ENCODE assay signal across 26 cellular contexts in the genomic region with DNA sequence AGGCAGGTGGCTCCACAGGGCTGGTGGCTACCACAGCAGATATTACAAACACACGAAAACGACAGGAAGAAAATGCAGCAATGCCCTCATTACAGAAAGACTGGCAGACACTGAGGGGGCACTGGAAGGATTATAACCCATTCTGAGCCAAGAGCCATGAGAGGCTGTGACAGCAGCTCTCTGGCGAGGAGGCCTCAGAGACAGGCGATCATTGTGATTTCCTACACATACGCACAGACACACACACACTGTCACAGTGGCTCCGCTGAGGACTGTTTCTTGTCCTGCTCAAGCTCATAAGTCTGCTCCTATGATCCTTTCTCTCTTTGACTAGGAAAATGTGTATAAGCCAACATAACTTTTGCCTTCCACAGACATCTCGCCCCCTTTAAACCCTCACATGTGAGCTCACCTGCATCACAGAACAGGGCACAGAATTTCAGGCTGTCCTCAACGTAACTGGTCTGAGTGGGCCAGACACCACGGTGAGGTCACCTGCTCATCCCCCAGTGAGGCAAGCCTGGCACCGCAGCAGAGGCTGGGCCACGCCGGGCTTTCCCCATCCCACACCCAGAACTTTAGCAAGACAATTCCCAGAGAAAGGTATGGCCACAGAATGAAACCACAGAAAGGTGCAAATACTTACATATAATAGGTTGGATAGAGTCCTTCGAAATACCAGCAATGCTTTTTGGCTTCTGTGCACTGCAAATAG. TPM values are rescaled to one million over a fixed set of nuclear protein-coding genes. Genes with fewer than 3 reads are reported as not detected.
DNase-seq lines count a peak whose midpoint lies in the region; ATAC-seq, FAIRE-seq and TF ChIP-seq lines count a peak whose summit lies in the region.
"Had no signal": no experiment of that assay in that cellular context is flagged by ENCODE, and none has a peak within 500 bp of the region (broad histone marks: within the 10 kb centered on the region; RNA-seq: fewer than 3 reads in every experiment).

No MANE protein-coding gene starts in this region.

- H4K20me1 ChIP-seq in H9 (ENCODE audit: control insufficient read depth, insufficient read depth, insufficient read length), result no peaks in the 10 kb centered on the region
- no peaks in the 10 kb centered on the region for H4K20me1 ChIP-seq in GM12878 (ENCODE audit: control insufficient read depth, insufficient read depth)

- H2BK120ac ChIP-seq in H9 (ENCODE audit: low read depth, low read length, poor library complexity, severe bottlenecking), result no peak overlapping the region

- H3K9ac ChIP-seq in H9 (ENCODE audit: extremely low read depth, insufficient read length, low read length) (no peak overlapping the region), GM12878 (ENCODE audit: control insufficient read depth, insufficient read depth, low read length) (no peak overlapping the region)
- H3K9ac ChIP-seq: GM23248, parathyroid adenoma had no signal

- H2BK5ac ChIP-seq in H9 (ENCODE audit: insufficient read length, low read length), result no peak overlapping the region

- peaks cover 5% of the 10 kb centered on the region; the same call in 1 of the 2 replicates for H3K79me2 ChIP-seq in H9 (ENCODE audit: insufficient read depth, low read length)
- H3K79me2 ChIP-seq in GM12878 (ENCODE audit: control insufficient read depth, insufficient read depth, low read length), result peaks cover 66% of the 10 kb centered on the region

- no peak overlapping the region for H3K18ac ChIP-seq in H9 (ENCODE audit: insufficient read length, low read depth, low read length)

- H4K5ac ChIP-seq in H9 (ENCODE audit: insufficient read length, low read depth, low read length), result no peak overlapping the region

- no peak for TF ChIP-seq EP300 in GM12878 (IDR thresholded peaks at IDR 0.05; ENCODE audit: borderline replicate concordance in 1 of 2, control insufficient read depth in 1 of 2, low read depth in 2 of 2, low read length in 2 of 2)

- H3K27me3 Mint-ChIP-seq in CD4-positive, alpha-beta T cell, result no peaks in the 10 kb centered on the region
- no peaks in the 10 kb centered on the region for H3K27me3 Mint-ChIP-seq in H9 (ENCODE audit: low read depth)
- no peaks in the 10 kb centered on the region for H3K27me3 Mint-ChIP-seq in natural killer cell treated with Interleukin-12 subunit alpha and Interleukin-12 subunit beta and Interleukin-15 and Interleukin-18, amount 100 ng/mL, for 72 hours
- H3K27me3 Mint-ChIP-seq: effector memory CD8-positive, alpha-beta T cell; naive thymus-derived CD8-positive, alpha-beta T cell had no signal

- no peaks in the 10 kb centered on the region for H3K27me3 ChIP-seq in CD4-positive, alpha-beta T cell (ENCODE audit: control insufficient read depth, insufficient read depth, low read length)
- H3K27me3 ChIP-seq in H9 (ENCODE audit: insufficient read depth, low read length) (no peaks in the 10 kb centered on the region), GM12878 (replicated peaks in 1 of 2; ENCODE audit: control insufficient read depth in 2 of 2, insufficient read depth in 2 of 2, low read length in 1 of 2) (no peaks in the 10 kb centered on the region), adrenal gland (no peaks in the 10 kb centered on the region)
- H3K27me3 ChIP-seq: heart right ventricle, MG63, SJSA1, spleen, vagina had no signal

- H2AFZ ChIP-seq in H9 (ENCODE audit: low read length), result no peak overlapping the region
- no peak overlapping the region for H2AFZ ChIP-seq in GM12878 (ENCODE audit: control insufficient read depth, low read depth, low read length)
- H2AFZ ChIP-seq: GM23248, parathyroid adenoma had no signal

- CTCF ChIA-PET in CD4-positive, alpha-beta T cell (lab: Charles Lee), result interaction anchor here (1.3 kb wide), 1 partner anchor 53 kb away, joined by 4 read pairs; no protein-coding TSS in a partner anchor
- CTCF ChIA-PET in GM12878 (lab: Yijun Ruan, JAX), result interaction anchor here (0.5 to 2.0 kb wide), 5 partner anchors 9 to 336 kb away, joined by 4 to 6 read pairs (median 4); no protein-coding TSS in a partner anchor

- SMC1A ChIA-PET in GM12878 (lab: Charles Lee; ENCODE audit: uncharacterized antibody, unreplicated experiment), result interaction anchor here (0.6 to 21.7 kb wide), 4 partner anchors 9 to 234 kb away, joined by 3 to 354 read pairs (median 8); no protein-coding TSS in a partner anchor

- TF ChIP-seq POLR2A in GM12878 (IDR thresholded peaks at IDR 0.05; ENCODE audit: low read depth, low read length), result peak; percentile 7; the same call in 1 of the 2 replicates
- TF ChIP-seq POLR2A in adrenal gland (IDR thresholded peaks at IDR 0.05), result no peak

- H3K27ac Mint-ChIP-seq in CD4-positive, alpha-beta T cell, result peak overlapping the region; percentile 68
- peak overlapping the region; percentile 12 to 67 (median 35); a peak in 4 of 7 replicates for H3K27ac Mint-ChIP-seq in H9
- peak overlapping the region; percentile 59 to 80 for H3K27ac Mint-ChIP-seq in natural killer cell treated with Interleukin-12 subunit alpha and Interleukin-12 subunit beta and Interleukin-15 and Interleukin-18, amount 100 ng/mL, for 72 hours
- H3K27ac Mint-ChIP-seq: stimulated activated effector memory CD8-positive, alpha-beta T cell treated with anti-CD3 and anti-CD28 coated beads, Interleukin-12 subunit alpha, Interleukin-12 subunit beta, amount 100 ng/mL, for 72 hours had no signal

- H3K4me3 Mint-ChIP-seq in CD4-positive, alpha-beta T cell, result no peak overlapping the region
- H3K4me3 Mint-ChIP-seq in H9, result no peak overlapping the region; a peak in 1 of 5 replicates
- H3K4me3 Mint-ChIP-seq in natural killer cell treated with Interleukin-12 subunit alpha and Interleukin-12 subunit beta and Interleukin-15 and Interleukin-18, amount 100 ng/mL, for 72 hours, result peak overlapping the region; percentile 23
- H3K4me3 Mint-ChIP-seq: CD14-positive monocyte; effector memory CD8-positive, alpha-beta T cell; naive thymus-derived CD8-positive, alpha-beta T cell; stimulated activated effector memory CD8-positive, alpha-beta T cell treated with anti-CD3 and anti-CD28 coated beads, Interleukin-12 subunit alpha, Interleukin-12 subunit beta, amount 100 ng/mL, for 72 hours had no signal

- no peaks in the 10 kb centered on the region for H3K23me2 ChIP-seq in H9 (ENCODE audit: insufficient read length, low read depth, low read length, poor library complexity, severe bottlenecking)

- H4K91ac ChIP-seq in H9 (ENCODE audit: insufficient read length, low read depth, low read length), result no peak overlapping the region

- intact Hi-C loops in CD4-positive, alpha-beta T cell (cut with DNase I, micrococcal nuclease), result no loop called here
- intact Hi-C loops in GM12878 (cut with micrococcal nuclease; ENCODE audit: unreplicated experiment), result no loop called here
- intact Hi-C loops in adrenal gland (cut with DNase I), result no loop called here

- no peak overlapping the region for H3K4ac ChIP-seq in H9 (ENCODE audit: low read depth, low read length)

- H2AK5ac ChIP-seq in H9 (ENCODE audit: insufficient read length, low read length), result no peak overlapping the region

- H3K27ac ChIP-seq in CD4-positive, alpha-beta T cell (ENCODE audit: low read depth, low read length), result no peak overlapping the region
- H3K27ac ChIP-seq in H9 (ENCODE audit: insufficient read length, low read depth, low read length) (no peak overlapping the region), GM12878 (ENCODE audit: control insufficient read depth, insufficient read depth) (peak overlapping the region; percentile 15), adrenal gland (no peak overlapping the region)
- H3K27ac ChIP-seq: GM23248, heart right ventricle, parathyroid adenoma, SJSA1, vagina had no signal

- no CpG with 5 or more reads among the region's 13 CpGs for WGBS in H9 (ENCODE audit: extremely low coverage, insufficient read length, low lambda C conversion rate)
- WGBS in GM12878 (ENCODE audit: insufficient coverage, insufficient replicate concordance, low lambda C conversion rate, missing lambda C conversion rate), result 88% methylated on average over 13 of the region's 13 CpGs
- 94 to 96% (median 95%) methylated on average over 13 of the region's 13 CpGs for WGBS in adrenal gland, 4 donors

- H3K36me3 ChIP-seq in GM12878 (ENCODE audit: control insufficient read depth in 2 of 2, insufficient read depth in 2 of 2, low read length in 1 of 2) (peaks cover 21 to 33% of the 10 kb centered on the region in 2 experiments), adrenal gland (replicated peaks in 1 of 2) (peaks cover 0 to 11% of the 10 kb centered on the region in 2 donors)

- no peak overlapping the region for H2BK20ac ChIP-seq in H9 (ENCODE audit: low read depth, low read length, poor library complexity, severe bottlenecking)

- H3K36me3 Mint-ChIP-seq in CD4-positive, alpha-beta T cell (ENCODE audit: low read depth), result peaks cover 61% of the 10 kb centered on the region
- peaks cover 13 to 42% (median 25%) of the 10 kb centered on the region in 3 experiments; a peak in 6 of 7 replicates for H3K36me3 Mint-ChIP-seq in H9 (ENCODE audit: insufficient read depth in 1 of 3, low read depth in 3 of 3)
- peaks cover 18% of the 10 kb centered on the region for H3K36me3 Mint-ChIP-seq in natural killer cell treated with Interleukin-12 subunit alpha and Interleukin-12 subunit beta and Interleukin-15 and Interleukin-18, amount 100 ng/mL, for 72 hours

- no peaks in the 10 kb centered on the region for H3K9me3 Mint-ChIP-seq in CD4-positive, alpha-beta T cell
- no peaks in the 10 kb centered on the region for H3K9me3 Mint-ChIP-seq in H9
- H3K9me3 Mint-ChIP-seq in natural killer cell treated with Interleukin-12 subunit alpha and Interleukin-12 subunit beta and Interleukin-15 and Interleukin-18, amount 100 ng/mL, for 72 hours, result no peaks in the 10 kb centered on the region
- H3K9me3 Mint-ChIP-seq: effector memory CD8-positive, alpha-beta T cell; naive thymus-derived CD8-positive, alpha-beta T cell; stimulated activated effector memory CD8-positive, alpha-beta T cell treated with anti-CD3 and anti-CD28 coated beads, Interleukin-12 subunit alpha, Interleukin-12 subunit beta, amount 100 ng/mL, for 72 hours had no signal

- H3K4me2 ChIP-seq in H9 (ENCODE audit: insufficient read depth, insufficient read length, low read length), result no peak overlapping the region
- no peak overlapping the region for H3K4me2 ChIP-seq in GM12878 (ENCODE audit: control insufficient read depth, insufficient read depth)

- H3T11ph ChIP-seq in H9 (ENCODE audit: low read length), result no peak overlapping the region

- no TSS peak for BruUV-seq in GM12878 (replicated peaks; lab: Mats Ljungman, UMichigan)

- no peak for FAIRE-seq in GM12878 (lab: Jason Lieb, UNC)

- POLR2A ChIA-PET in CD4-positive, alpha-beta T cell (lab: Charles Lee), result interaction anchor here (1.4 kb wide), 1 partner anchor 52 kb away, joined by 4 read pairs; no protein-coding TSS in a partner anchor
- POLR2A ChIA-PET in GM12878 (lab: Charles Lee), result interaction anchor here (0.9 to 9.8 kb wide), 2 partner anchors 10 to 12 kb away, joined by 10 to 122 read pairs; no protein-coding TSS in a partner anchor

- peaks cover 5% of the 10 kb centered on the region for H3K4me1 ChIP-seq in H9 (ENCODE audit: insufficient read depth, low read length)
- H3K4me1 ChIP-seq in GM12878 (ENCODE audit: control insufficient read depth, insufficient read depth, low read length), result peaks cover 44% of the 10 kb centered on the region
- peaks cover 0 to 13% of the 10 kb centered on the region in 2 donors for H3K4me1 ChIP-seq in adrenal gland (replicated peaks in 1 of 2)
- H3K4me1 ChIP-seq: parathyroid adenoma had no signal

- ATAC-seq in CD4-positive, alpha-beta T cell (ENCODE audit: poor library complexity), result no peak
- no peak for ATAC-seq in GM12878
- no peak for ATAC-seq in natural killer cell treated with Interleukin-12 subunit alpha and Interleukin-12 subunit beta and Interleukin-15 and Interleukin-18, amount 100 ng/mL, for 72 hours
- ATAC-seq in HG03571 (IDR thresholded peaks at IDR 0.05; ENCODE audit: unreplicated experiment), result no peak
- ATAC-seq in GM21717 (IDR thresholded peaks at IDR 0.05; ENCODE audit: unreplicated experiment), result no peak
- ATAC-seq: effector memory CD8-positive, alpha-beta T cell; heart right ventricle; left cardiac atrium; naive thymus-derived CD8-positive, alpha-beta T cell; right cardiac atrium; stimulated activated effector memory CD8-positive, alpha-beta T cell treated with anti-CD3 and anti-CD28 coated beads, Interleukin-12 subunit alpha, Interleukin-12 subunit beta, amount 100 ng/mL, for 72 hours had no signal

- no peak overlapping the region for H3K14ac ChIP-seq in H9 (ENCODE audit: insufficient read depth, low read length)

- no peak overlapping the region for H3K56ac ChIP-seq in H9 (ENCODE audit: insufficient read length, low read depth, low read length)

- no peaks in the 10 kb centered on the region for H3K79me1 ChIP-seq in H9 (ENCODE audit: insufficient read depth, low read depth, low read length, poor library complexity, severe bottlenecking)

- no peaks in the 10 kb centered on the region for H3K9me3 ChIP-seq in CD4-positive, alpha-beta T cell (ENCODE audit: control insufficient read depth, low read length)
- no peaks in the 10 kb centered on the region for H3K9me3 ChIP-seq in H9 (ENCODE audit: control insufficient read depth, low read depth, low read length)
- no peaks in the 10 kb centered on the region for H3K9me3 ChIP-seq in GM12878 (replicated peaks; ENCODE audit: control insufficient read depth, insufficient read depth, low read length)
- H3K9me3 ChIP-seq in adrenal gland (replicated peaks in 1 of 3), result no peaks in the 10 kb centered on the region
- H3K9me3 ChIP-seq: heart right ventricle, MG63, SJSA1, spleen, vagina had no signal

- H4K8ac ChIP-seq in H9 (replicated peaks; ENCODE audit: insufficient read length, low read depth, low read length), result no peak overlapping the region

- TF ChIP-seq CTCF in CD4-positive, alpha-beta T cell (IDR thresholded peaks at IDR 0.05), result no peak
- TF ChIP-seq CTCF in H9 (conservative IDR thresholded peaks at IDR 0.05) (no peak), GM12878 (IDR thresholded peaks at IDR 0.05 in 2 of 3, conservative IDR thresholded peaks at IDR 0.05 in 1 of 3; ENCODE audit: control insufficient read depth in 2 of 3, extremely low read depth in 1 of 3, insufficient read depth in 1 of 3, low read depth in 3 of 3, low read length in 3 of 3) (no peak), adrenal gland (IDR thresholded peaks at IDR 0.05) (no peak)

- in situ Hi-C loops in GM12878 (cut with MboI), result no loop called here

- peaks cover 79% of the 10 kb centered on the region for H3K4me1 Mint-ChIP-seq in CD4-positive, alpha-beta T cell (ENCODE audit: low read depth)
- peaks cover 36 to 42% of the 10 kb centered on the region in 2 experiments for H3K4me1 Mint-ChIP-seq in H9
- H3K4me1 Mint-ChIP-seq in natural killer cell treated with Interleukin-12 subunit alpha and Interleukin-12 subunit beta and Interleukin-15 and Interleukin-18, amount 100 ng/mL, for 72 hours (ENCODE audit: low read depth in 2 of 2), result peaks cover 74 to 83% of the 10 kb centered on the region in 2 donors

- no peak overlapping the region for H3K23ac ChIP-seq in H9 (ENCODE audit: insufficient read length, low read depth, low read length)

- no peak overlapping the region for H2BK15ac ChIP-seq in H9 (ENCODE audit: low read depth, low read length)

- no peak for DNase-seq in CD4-positive, alpha-beta T cell
- DNase-seq in H9 (no peak), GM12878 (ENCODE audit: low read depth, low spot score) (no peak), adrenal gland (no peak)
- DNase-seq in natural killer cell treated with Interleukin-12 subunit alpha and Interleukin-12 subunit beta and Interleukin-15 and Interleukin-18, amount 100 ng/mL, for 72 hours (ENCODE audit: low spot score), result no peak
- DNase-seq: activated CD8-positive, alpha-beta memory T cell treated with anti-CD3 and anti-CD28 coated beads, Interleukin-2, amount 50 U/mL, for 4 hours; activated effector memory CD4-positive, alpha-beta T cell treated with anti-CD3 and anti-CD28 coated beads, Interleukin-2, amount 50 U/mL, for 16 hours; effector memory CD8-positive, alpha-beta T cell; foreskin fibroblast; GM23248; heart right ventricle; KBM-7; left cardiac atrium; MG63; naive thymus-derived CD8-positive, alpha-beta T cell; NCI-H524; right cardiac atrium; spleen; stimulated activated CD4-positive, alpha-beta T cell treated with anti-CD3 and anti-CD28 coated beads, Interleukin-2, amount 100 ng/mL, for 48 hours had no signal

- TF ChIP-seq RAD21 in GM12878 (IDR thresholded peaks at IDR 0.05; ENCODE audit: insufficient read depth, low read depth, low read length), result no peak

- RAD21 ChIA-PET in GM12878 (lab: Charles Lee; ENCODE audit: unreplicated experiment), result interaction anchor here (1.1 to 1.3 kb wide), 3 partner anchors 12 to 13 kb away, joined by 3 to 5 read pairs (median 5); no protein-coding TSS in a partner anchor

- H3K4me3 ChIP-seq in GM12878 (no peak overlapping the region), adrenal gland (no peak overlapping the region)
- H3K4me3 ChIP-seq: GM23248, heart right ventricle, MG63, SJSA1, vagina had no signal

- no peak overlapping the region for H2BK12ac ChIP-seq in H9 (ENCODE audit: insufficient read length, low read depth, low read length)

RNA-seq across cellular contexts. Expression of gene VOPP1, which starts 51.7 kb away (rescaled TPM):
- 10 to 100 TPM; 49.6 to 53.1 TPM for total RNA-seq in CD4-positive, alpha-beta T cell
- 55.7 and 56.8 TPM in 2 replicates for total RNA-seq in H9 (2021)
- 130 and 131 TPM in 2 replicates for total RNA-seq in GM12878 (2013; cell fraction: nucleolus; rRNA removed)
- 198 and 200 TPM in 2 replicates for total RNA-seq in GM12878 (2014; rRNA removed)
- 135 and 144 TPM in 2 replicates for total RNA-seq in GM12878 (2014; rRNA removed; fragmentation: Illumina TruSeq; extraction: Trizol)
- total RNA-seq in GM12878 (2021), result 205 and 206 TPM in 2 replicates
- polyA plus RNA-seq in GM12878 (2011; ENCODE audit: low read depth), result 123 TPM
- 101 and 118 TPM in 2 replicates for polyA plus RNA-seq in GM12878 (2011; rRNA removed)
- polyA plus RNA-seq in GM12878 (2011; cell fraction: cytosol; rRNA removed), result 103 and 118 TPM in 2 replicates
- polyA plus RNA-seq in GM12878 (2011; cell fraction: nucleus; rRNA removed), result 51.0 and 62.5 TPM in 2 replicates
- polyA plus RNA-seq in GM12878 (2012), result 135 and 137 TPM in 2 replicates
- polyA plus RNA-seq in GM12878 (2014; fragmentation: Illumina TruSeq; extraction: Trizol), result 116 and 141 TPM in 2 replicates
- 10 to 100 TPM; 32.8 to 78.5 TPM for polyA plus RNA-seq in GM12878 (2014; fragmentation: Nextera tagmentation; extraction: Ambion mirVana)
- polyA plus RNA-seq in GM12878 (2014; rRNA removed), result 203 and 212 TPM in 2 replicates
- 10 to 100 TPM; 54.4 to 71.5 TPM for polyA plus RNA-seq in GM12878 (2016; fragmentation: Nextera tagmentation; extraction: Ambion mirVana)
- polyA minus RNA-seq in GM12878 (2011; rRNA and poly(A)+ RNA removed), result 139 and 160 TPM in 2 replicates
- polyA minus RNA-seq in GM12878 (2011; cell fraction: cytosol; rRNA and poly(A)+ RNA removed), result 60.1 and 81.5 TPM in 2 replicates
- 37.2 and 80.3 TPM in 2 replicates for polyA minus RNA-seq in GM12878 (2011; cell fraction: nucleus; rRNA and poly(A)+ RNA removed)
- total RNA-seq in natural killer cell treated with Interleukin-12 subunit alpha and Interleukin-12 subunit beta and Interleukin-15 and Interleukin-18, amount 100 ng/mL, for 72 hours, result 100 to 1,000 TPM; 204 to 244 TPM
- 10 to 100 TPM; 30.3 to 60.7 (median 38.2) TPM for total RNA-seq in adrenal gland
- 10 to 100 TPM; 13.6 to 16.7 (median 14.2) TPM for polyA plus RNA-seq in adrenal gland
